ENCODE assay signal across 9 cellular contexts in genomic region chr6:44176935-44177509, GRCh38. TPM values are rescaled to one million over a fixed set of nuclear protein-coding genes. Genes with fewer than 3 reads are reported as not detected.
DNase-seq lines count a peak whose midpoint lies in the region; ATAC-seq and TF ChIP-seq lines count a peak whose summit lies in the region.
"Had no signal": no experiment of that assay in that cellular context is flagged by ENCODE, and none has a peak within 500 bp of the region (broad histone marks: within the 10 kb centered on the region; RNA-seq: fewer than 3 reads in every experiment).

No MANE protein-coding gene starts in this region.

- H3K9ac ChIP-seq in subcutaneous abdominal adipose tissue (ENCODE audit: low read length in 5 of 5) = peak overlapping the region in 1 of 5 donors; percentile 56

- no peaks in the 10 kb centered on the region for H3K9me3 ChIP-seq in subcutaneous abdominal adipose tissue (ENCODE audit: control insufficient read depth in 5 of 5, low read length in 5 of 5)

- peaks cover 19% of the 10 kb centered on the region for H3K27me3 Mint-ChIP-seq in activated naive CD8-positive, alpha-beta T cell treated with anti-CD3 and anti-CD28 coated beads, Interleukin-2, amount 10 ng/mL, durations not matched to agents 7 days and 5 days
- peaks cover 10% of the 10 kb centered on the region for H3K27me3 Mint-ChIP-seq in nephron progenitor cell (ENCODE audit: low read depth, poor library complexity)

- intact Hi-C loops in left ventricle myocardium superior (cut with micrococcal nuclease) = no loop called here
- intact Hi-C loops in cardiac septum (cut with DNase I) = no loop called here

- H3K27ac ChIP-seq in subcutaneous abdominal adipose tissue (ENCODE audit: low read depth, low read length) = peak overlapping the region; percentile 79
- H3K27ac ChIP-seq: C4-2B had no signal

- TF ChIP-seq CTCF in nephron progenitor cell (IDR thresholded peaks at IDR 0.05) (no peak), foreskin fibroblast (IDR thresholded peaks at IDR 0.05; ENCODE audit: low read depth, low read length) (no peak)

- H3K9me3 Mint-ChIP-seq in activated naive CD8-positive, alpha-beta T cell treated with anti-CD3 and anti-CD28 coated beads, Interleukin-2, amount 10 ng/mL, durations not matched to agents 7 days and 5 days = no peaks in the 10 kb centered on the region
- H3K9me3 Mint-ChIP-seq in nephron progenitor cell = no peaks in the 10 kb centered on the region

- H3K27ac Mint-ChIP-seq in activated naive CD8-positive, alpha-beta T cell treated with anti-CD3 and anti-CD28 coated beads, Interleukin-2, amount 10 ng/mL, durations not matched to agents 7 days and 5 days = peak overlapping the region; percentile 73
- H3K27ac Mint-ChIP-seq in nephron progenitor cell = no peak overlapping the region

- H3K4me3 Mint-ChIP-seq in activated naive CD8-positive, alpha-beta T cell treated with anti-CD3 and anti-CD28 coated beads, Interleukin-2, amount 10 ng/mL, durations not matched to agents 7 days and 5 days = peak overlapping the region; percentile 74
- no peak overlapping the region for H3K4me3 Mint-ChIP-seq in nephron progenitor cell

- H3K36me3 ChIP-seq in subcutaneous abdominal adipose tissue (ENCODE audit: control insufficient read depth in 5 of 5, insufficient read depth in 5 of 5, low read length in 5 of 5) = no peaks in the 10 kb centered on the region

- peaks cover 16% of the 10 kb centered on the region for H3K4me1 Mint-ChIP-seq in activated naive CD8-positive, alpha-beta T cell treated with anti-CD3 and anti-CD28 coated beads, Interleukin-2, amount 10 ng/mL, durations not matched to agents 7 days and 5 days
- H3K4me1 Mint-ChIP-seq in nephron progenitor cell = peaks cover 28% of the 10 kb centered on the region

- peak overlapping the region in 3 of 5 donors; percentile 34 to 48 (median 36) for H3K4me3 ChIP-seq in subcutaneous abdominal adipose tissue (ENCODE audit: low read depth in 1 of 5, low read length in 5 of 5)
- H3K4me3 ChIP-seq in foreskin fibroblast (ENCODE audit: low read depth in 1 of 2, low read length in 2 of 2) = no peak overlapping the region

- ATAC-seq in left ventricle myocardium superior (no peak), HG03097 (IDR thresholded peaks at IDR 0.05; ENCODE audit: low FRiP score, unreplicated experiment) (peak; percentile 66), GM21367 (IDR thresholded peaks at IDR 0.05; ENCODE audit: unreplicated experiment) (no peak)
- peak; percentile 61 for ATAC-seq in activated naive CD8-positive, alpha-beta T cell treated with anti-CD3 and anti-CD28 coated beads, Interleukin-2, amount 10 ng/mL, durations not matched to agents 7 days and 5 days (ENCODE audit: low read depth)

- peaks cover 8 to 52% (median 43%) of the 10 kb centered on the region in 5 donors for H3K4me1 ChIP-seq in subcutaneous abdominal adipose tissue (ENCODE audit: control insufficient read depth in 5 of 5, insufficient read depth in 5 of 5, low read length in 5 of 5)

- peaks cover 0 to 2% (median 0%) of the 10 kb centered on the region in 5 donors for H3K27me3 ChIP-seq in subcutaneous abdominal adipose tissue (ENCODE audit: control insufficient read depth in 5 of 5, insufficient read depth in 4 of 5, low read length in 5 of 5)

- no peaks in the 10 kb centered on the region for H3K36me3 Mint-ChIP-seq in activated naive CD8-positive, alpha-beta T cell treated with anti-CD3 and anti-CD28 coated beads, Interleukin-2, amount 10 ng/mL, durations not matched to agents 7 days and 5 days
- no peaks in the 10 kb centered on the region for H3K36me3 Mint-ChIP-seq in nephron progenitor cell (ENCODE audit: low read depth)

- POLR2A ChIA-PET in activated naive CD8-positive, alpha-beta T cell treated with anti-CD3 and anti-CD28 coated beads, Interleukin-2, amount 10 ng/mL, durations not matched to agents 7 days and 5 days (lab: Charles Lee) = interaction anchor here (1.6 to 2.2 kb wide), 2 partner anchors 70 to 79 kb away, joined by 5 to 16 read pairs; partner anchors contain the start of gene HSP90AB1

- DNase-seq in left ventricle myocardium superior (peak; percentile 9), cardiac septum (ENCODE audit: low spot score) (no peak), nephron progenitor cell (no peak), foreskin fibroblast (no peak)
- DNase-seq in activated naive CD8-positive, alpha-beta T cell treated with anti-CD3 and anti-CD28 coated beads, Interleukin-2, amount 10 ng/mL, durations not matched to agents 7 days and 5 days = peak; percentile 63

RNA-seq across cellular contexts. Expression of gene CAPN11, which starts 18.4 kb away (rescaled TPM):
- total RNA-seq in left ventricle myocardium superior (0.40 TPM), cardiac septum (0.78 TPM)
- not detected for total RNA-seq in activated naive CD8-positive, alpha-beta T cell treated with anti-CD3 and anti-CD28 coated beads, Interleukin-2, amount 10 ng/mL, durations not matched to agents 7 days and 5 days

RNA-seq across cellular contexts. Expression of gene MYMX, which starts 39.7 kb away (rescaled TPM):
- total RNA-seq in left ventricle myocardium superior (0.67 TPM), cardiac septum (0.30 TPM)
- total RNA-seq in activated naive CD8-positive, alpha-beta T cell treated with anti-CD3 and anti-CD28 coated beads, Interleukin-2, amount 10 ng/mL, durations not matched to agents 7 days and 5 days = not detected

RNA-seq across cellular contexts. Expression of gene SLC29A1, which starts 46.4 kb away (rescaled TPM):
- total RNA-seq in left ventricle myocardium superior (217 TPM), cardiac septum (105 TPM)
- total RNA-seq in activated naive CD8-positive, alpha-beta T cell treated with anti-CD3 and anti-CD28 coated beads, Interleukin-2, amount 10 ng/mL, durations not matched to agents 7 days and 5 days = 10 to 100 TPM; 22.5 to 24.0 TPM

RNA-seq across cellular contexts. Expression of gene TMEM63B, which starts 49.7 kb away (rescaled TPM):
- total RNA-seq in left ventricle myocardium superior (47.3 TPM), cardiac septum (39.6 TPM)
- 10 to 100 TPM; 20.8 to 21.8 TPM for total RNA-seq in activated naive CD8-positive, alpha-beta T cell treated with anti-CD3 and anti-CD28 coated beads, Interleukin-2, amount 10 ng/mL, durations not matched to agents 7 days and 5 days

RNA-seq across cellular contexts. Expression of gene MRPL14, which starts 49.8 kb away (rescaled TPM):
- total RNA-seq in left ventricle myocardium superior (38.8 TPM), cardiac septum (36.7 TPM)
- total RNA-seq in activated naive CD8-positive, alpha-beta T cell treated with anti-CD3 and anti-CD28 coated beads, Interleukin-2, amount 10 ng/mL, durations not matched to agents 7 days and 5 days = 10 to 100 TPM; 44.1 to 51.6 TPM

Comparison
In these comparisons a context has a peak if more than half of its experiments do, and no peak if none do; other contexts are left out.
1. DNase-seq: peak in left ventricle myocardium superior (single experiment) and activated naive CD8-positive, alpha-beta T cell treated with anti-CD3 and anti-CD28 coated beads, Interleukin-2, amount 10 ng/mL, durations not matched to agents 7 days and 5 days (single experiment); none in cardiac septum (single experiment), nephron progenitor cell (single experiment) and foreskin fibroblast (0 of 2).
2. ATAC-seq: peak in HG03097 (single experiment) and activated naive CD8-positive, alpha-beta T cell treated with anti-CD3 and anti-CD28 coated beads, Interleukin-2, amount 10 ng/mL, durations not matched to agents 7 days and 5 days (single experiment); none in left ventricle myocardium superior (single experiment) and GM21367 (single experiment).
3. H3K4me3 ChIP-seq: peak in subcutaneous abdominal adipose tissue (3 of 5); none in foreskin fibroblast (0 of 2).